In genomic region chr10:63977329-63977923, GRCh38 we compare ENCODE assay signal across 10 cellular contexts.
DNase-seq lines count a peak whose midpoint lies in the region; ATAC-seq and TF ChIP-seq lines count a peak whose summit lies in the region.
"Had no signal": no experiment of that assay in that cellular context is flagged by ENCODE, and none has a peak within 500 bp of the region (broad histone marks: within the 10 kb centered on the region; RNA-seq: fewer than 3 reads in every experiment).

No MANE protein-coding gene starts in this region.

- ATAC-seq in GM21576 (IDR thresholded peaks at IDR 0.05; ENCODE audit: unreplicated experiment) (peak; percentile 53), WTC11 (peak; percentile 60)

- H3K36me3 Mint-ChIP-seq in activated naive CD4-positive, alpha-beta T cell treated with anti-CD3 and anti-CD28 coated beads for 36 hours (ENCODE audit: low read depth) = no peaks in the 10 kb centered on the region
- H3K36me3 Mint-ChIP-seq in WTC11 = no peaks in the 10 kb centered on the region
- no peaks in the 10 kb centered on the region for H3K36me3 Mint-ChIP-seq in immature natural killer cell

- CTCF ChIA-PET in activated naive CD4-positive, alpha-beta T cell treated with anti-CD3 and anti-CD28 coated beads for 36 hours (lab: Charles Lee) = interaction anchor here (0.6 to 2.9 kb wide), 35 partner anchors 9 to 684 kb away, joined by 3 to 38 read pairs (median 3); no protein-coding TSS in a partner anchor
- CTCF ChIA-PET in WTC11 (lab: Charles Lee) = interaction anchor here (0.6 to 7.2 kb wide), 57 partner anchors 9 to 399 kb away, joined by 3 to 188 read pairs (median 4); no protein-coding TSS in a partner anchor

- H3K27me3 Mint-ChIP-seq in activated naive CD4-positive, alpha-beta T cell treated with anti-CD3 and anti-CD28 coated beads for 36 hours (ENCODE audit: low read depth) = no peaks in the 10 kb centered on the region
- H3K27me3 Mint-ChIP-seq in WTC11 (ENCODE audit: low read depth) (no peaks in the 10 kb centered on the region; the same call in none of the 2 replicates), immature natural killer cell (ENCODE audit: low read depth in 3 of 3) (no peaks in the 10 kb centered on the region)
- H3K27me3 Mint-ChIP-seq: dendritic cell treated with granulocyte-macrophage colony-stimulating factor and Interleukin-4, amounts not matched to agents 40 ng/mL and 50 ng/mL, for 4 days had no signal

- TF ChIP-seq CTCF in KMS-11 (conservative IDR thresholded peaks at IDR 0.05; ENCODE audit: low read depth, low read length) = peak; percentile 73
- TF ChIP-seq CTCF in WTC11 (IDR thresholded peaks at IDR 0.05) = peak; percentile 53
- TF ChIP-seq CTCF in right atrium auricular region (IDR thresholded peaks at IDR 0.05) = peak; percentile 33 to 60

- H4K20me1 ChIP-seq in KMS-11 (ENCODE audit: insufficient read depth) = no peaks in the 10 kb centered on the region

- no peaks in the 10 kb centered on the region for H3K9me3 ChIP-seq in right atrium auricular region
- H3K9me3 ChIP-seq: thoracic aorta had no signal

- no peaks in the 10 kb centered on the region for H3K4me1 Mint-ChIP-seq in activated naive CD4-positive, alpha-beta T cell treated with anti-CD3 and anti-CD28 coated beads for 36 hours (ENCODE audit: low read depth)
- H3K4me1 Mint-ChIP-seq in WTC11 (peaks cover 2% of the 10 kb centered on the region; the same call in 1 of the 2 replicates), immature natural killer cell (no peaks in the 10 kb centered on the region)

- H3K4me3 Mint-ChIP-seq in activated naive CD4-positive, alpha-beta T cell treated with anti-CD3 and anti-CD28 coated beads for 36 hours = no peak overlapping the region
- H3K4me3 Mint-ChIP-seq in WTC11 = no peak overlapping the region
- no peak overlapping the region for H3K4me3 Mint-ChIP-seq in immature natural killer cell
- H3K4me3 Mint-ChIP-seq: dendritic cell treated with granulocyte-macrophage colony-stimulating factor and Interleukin-4, amounts not matched to agents 40 ng/mL and 50 ng/mL, for 4 days had no signal

- no peaks in the 10 kb centered on the region for H3K36me3 ChIP-seq in KMS-11 (ENCODE audit: insufficient read depth)
- H3K36me3 ChIP-seq in right atrium auricular region = no peaks in the 10 kb centered on the region
- H3K36me3 ChIP-seq: thoracic aorta had no signal

- no peak overlapping the region for H3K9ac ChIP-seq in KMS-11

- intact Hi-C loops in activated naive CD4-positive, alpha-beta T cell treated with anti-CD3 and anti-CD28 coated beads for 36 hours (cut with micrococcal nuclease) = no loop called here

- H3K4me1 ChIP-seq in KMS-11 (ENCODE audit: low read depth, poor library complexity, severe bottlenecking) = peaks cover 3% of the 10 kb centered on the region
- no peaks in the 10 kb centered on the region for H3K4me1 ChIP-seq in right atrium auricular region

- no peaks in the 10 kb centered on the region for H3K9me3 Mint-ChIP-seq in activated naive CD4-positive, alpha-beta T cell treated with anti-CD3 and anti-CD28 coated beads for 36 hours
- H3K9me3 Mint-ChIP-seq in WTC11 = peaks cover 18% of the 10 kb centered on the region
- peaks cover 0 to 9% (median 0%) of the 10 kb centered on the region in 6 donors for H3K9me3 Mint-ChIP-seq in immature natural killer cell
- H3K9me3 Mint-ChIP-seq: dendritic cell treated with granulocyte-macrophage colony-stimulating factor and Interleukin-4, amounts not matched to agents 40 ng/mL and 50 ng/mL, for 4 days had no signal

- H3K79me2 ChIP-seq in KMS-11 (ENCODE audit: insufficient read depth, low read depth) = no peaks in the 10 kb centered on the region

- H3K4me2 ChIP-seq in KMS-11 = no peak overlapping the region

- H2AFZ ChIP-seq in KMS-11 (ENCODE audit: low read depth) = peak overlapping the region; percentile 38; the same call in 1 of the 2 replicates

- peak; percentile 47 for DNase-seq in activated naive CD4-positive, alpha-beta T cell treated with anti-CD3 and anti-CD28 coated beads for 36 hours
- no peak for DNase-seq in activated naive CD4-positive, alpha-beta T cell treated with Interleukin-2 at 50 U/mL for 16 hours
- DNase-seq in WTC11 (ENCODE audit: low spot score) = peak; percentile 60
- no peak for DNase-seq in right atrium auricular region (ENCODE audit: low spot score)
- peak; percentile 1 to 11 for DNase-seq in stimulated activated CD4-positive, alpha-beta T cell treated with anti-CD3 and anti-CD28 coated beads, Interleukin-4, amount 100 ng/mL, for 48 hours (ENCODE audit: low read depth in 2 of 2)
- no peak for DNase-seq in immature natural killer cell

- no peaks in the 10 kb centered on the region for H3K27me3 ChIP-seq in KMS-11 (ENCODE audit: insufficient read depth, low read depth)
- no peaks in the 10 kb centered on the region for H3K27me3 ChIP-seq in right atrium auricular region

- POLR2A ChIA-PET in WTC11 (lab: Charles Lee) = interaction anchor here (0.5 kb wide), 1 partner anchor 1506 kb away, joined by 3 read pairs; no protein-coding TSS in a partner anchor

- no peak overlapping the region for H3K27ac ChIP-seq in KMS-11
- H3K27ac ChIP-seq in right atrium auricular region = no peak overlapping the region
- H3K27ac ChIP-seq: thoracic aorta had no signal

- no peak overlapping the region for H3K4me3 ChIP-seq in KMS-11 (IDR thresholded peaks at IDR 0.05; ENCODE audit: insufficient read depth, low read depth, low read length)
- H3K4me3 ChIP-seq in right atrium auricular region = no peak overlapping the region
- H3K4me3 ChIP-seq: thoracic aorta had no signal

- no peak overlapping the region for H3K27ac Mint-ChIP-seq in activated naive CD4-positive, alpha-beta T cell treated with anti-CD3 and anti-CD28 coated beads for 36 hours
- H3K27ac Mint-ChIP-seq in WTC11 = no peak overlapping the region
- H3K27ac Mint-ChIP-seq in immature natural killer cell = no peak overlapping the region
- H3K27ac Mint-ChIP-seq: dendritic cell treated with granulocyte-macrophage colony-stimulating factor and Interleukin-4, amounts not matched to agents 40 ng/mL and 50 ng/mL, for 4 days had no signal

TF ChIP-seq in WTC11, 78 proteins besides CTCF, POLR2A, EP300 and RAD21:
- TF ChIP-seq ERG (CRISPR knock-in tag; IDR thresholded peaks at IDR 0.05) (no peak), ZNF416 (CRISPR knock-in tag; IDR thresholded peaks at IDR 0.05) (no peak), SMAD4 (CRISPR knock-in tag; IDR thresholded peaks at IDR 0.05) (no peak), MYBL2 (CRISPR knock-in tag; IDR thresholded peaks at IDR 0.05) (no peak), SMAD3 (CRISPR knock-in tag; IDR thresholded peaks at IDR 0.05; ENCODE audit: borderline replicate concordance) (no peak), JUN (CRISPR knock-in tag; IDR thresholded peaks at IDR 0.05) (no peak)

Comparison
In these comparisons a context has a peak if more than half of its experiments do, and no peak if none do; other contexts are left out.
1. DNase-seq: peak in activated naive CD4-positive, alpha-beta T cell treated with anti-CD3 and anti-CD28 coated beads for 36 hours (single experiment), WTC11 (single experiment) and stimulated activated CD4-positive, alpha-beta T cell treated with anti-CD3 and anti-CD28 coated beads, Interleukin-4, amount 100 ng/mL, for 48 hours (2 of 2); none in activated naive CD4-positive, alpha-beta T cell treated with Interleukin-2 at 50 U/mL for 16 hours (single experiment), right atrium auricular region (single experiment) and immature natural killer cell (0 of 3).
2. Peak in every context shown above with its lines, with median percentiles within 50 percentile points of each other: CTCF ChIP-seq.